25 cellular contexts compared by ENCODE assay signal in the genomic region with DNA sequence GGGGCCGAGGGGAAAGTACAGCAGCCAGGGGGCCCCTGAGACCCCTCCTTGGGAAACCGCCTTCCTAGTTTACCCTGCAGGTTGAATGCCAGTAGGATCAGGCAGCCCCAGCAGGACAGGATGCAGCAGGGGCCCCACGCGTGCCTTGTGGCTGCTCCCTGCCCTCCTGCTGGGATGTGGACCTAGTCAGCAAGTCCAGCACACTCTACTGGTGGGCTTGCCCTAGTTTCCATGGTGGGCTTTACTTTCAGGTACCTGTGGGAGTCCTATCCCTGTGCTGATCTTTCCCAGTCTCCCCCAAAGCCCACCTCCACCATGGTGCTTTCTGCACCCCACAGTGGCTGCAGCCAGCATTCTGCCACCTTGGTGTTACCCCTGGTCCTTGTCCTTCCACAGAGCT. TPM values are rescaled to one million over a fixed set of nuclear protein-coding genes. Genes with fewer than 3 reads are reported as not detected.
A peak's percentile ranks its signal among the peaks of the same experiment; 100 is the strongest.
DNase-seq lines count a peak whose midpoint lies in the region; ATAC-seq and TF ChIP-seq lines count a peak whose summit lies in the region.
"Had no signal": no experiment of that assay in that cellular context is flagged by ENCODE, and none has a peak within 500 bp of the region (broad histone marks: within the 10 kb centered on the region; RNA-seq: fewer than 3 reads in every experiment).

No MANE protein-coding gene starts in this region.

- no peak for DNase-seq in activated naive CD4-positive, alpha-beta T cell treated with anti-CD3 and anti-CD28 coated beads, Interleukin-2, amount 50 U/mL, for 72 hours (ENCODE audit: low spot score in 2 of 2)
- no peak for DNase-seq in activated naive CD4-positive, alpha-beta T cell treated with Interleukin-2 at 50 U/mL for 16 hours
- DNase-seq in GM23338 (ENCODE audit: low spot score) (no peak), RWPE1 (ENCODE audit: low spot score) (no peak), nephron progenitor cell (no peak), SJCRH30 (no peak), DMS53 (lab: John Stamatoyannopoulos, UW) (no peak)
- no peak for DNase-seq in stimulated activated naive CD8-positive, alpha-beta T cell treated with anti-CD3 and anti-CD28 coated beads, Interleukin-15, amount 100 ng/mL, for 72 hours
- DNase-seq: BE2C, EL, GF-D8, MG63, NCI-H1417, NCI-H1694 treated with DMSO at 0.1 percent for 48 hours, NCI-H2081 treated with DMSO at 0.1 percent for 48 hours, NCI-H2171 treated with DMSO at 0.1 percent for 48 hours, NCI-H524 treated with DMSO at 0.1 percent for 48 hours, Peyer's patch, SHP77 had no signal

- H3K27me3 Mint-ChIP-seq in GM23338 (ENCODE audit: insufficient read depth, low read depth, poor library complexity) (peaks cover 2% of the 10 kb centered on the region), nephron progenitor cell (ENCODE audit: low read depth, poor library complexity) (peaks cover 7% of the 10 kb centered on the region)
- no peaks in the 10 kb centered on the region for H3K27me3 Mint-ChIP-seq in stimulated activated naive CD8-positive, alpha-beta T cell treated with anti-CD3 and anti-CD28 coated beads, Interleukin-15, amount 100 ng/mL, for 72 hours

- peaks cover 16% of the 10 kb centered on the region for H4K20me1 ChIP-seq in GM23338 (replicated peaks; ENCODE audit: insufficient read depth)

- no peak overlapping the region for H3K4me3 Mint-ChIP-seq in GM23338
- H3K4me3 Mint-ChIP-seq in nephron progenitor cell, result no peak overlapping the region
- H3K4me3 Mint-ChIP-seq in stimulated activated naive CD8-positive, alpha-beta T cell treated with anti-CD3 and anti-CD28 coated beads, Interleukin-15, amount 100 ng/mL, for 72 hours, result no peak overlapping the region

- no peaks in the 10 kb centered on the region for H3K9me3 ChIP-seq in SJCRH30 (replicated peaks)
- H3K9me3 ChIP-seq: A549, BE2C, MG63, Peyer's patch had no signal

- no peaks in the 10 kb centered on the region for H3K79me2 ChIP-seq in GM23338 (replicated peaks; ENCODE audit: insufficient read depth)

- H3K27ac ChIP-seq in GM23338 (ENCODE audit: low read depth) (no peak overlapping the region), RWPE1 (peak overlapping the region; percentile 10), SJCRH30 (no peak overlapping the region)
- H3K27ac ChIP-seq: A549, HL-60, Peyer's patch had no signal

- H3K9me2 ChIP-seq in GM23338 (ENCODE audit: insufficient read depth), result no peaks in the 10 kb centered on the region

- no peak overlapping the region for H2AFZ ChIP-seq in GM23338

- peak overlapping the region; percentile 42 to 50 for H3K27ac Mint-ChIP-seq in activated naive CD4-positive, alpha-beta T cell treated with anti-CD3 and anti-CD28 coated beads, Interleukin-2, amount 50 U/mL, for 72 hours
- H3K27ac Mint-ChIP-seq in GM23338 (peak overlapping the region; percentile 23; the same call in 1 of the 2 replicates), nephron progenitor cell (peak overlapping the region; percentile 93)
- H3K27ac Mint-ChIP-seq in stimulated activated naive CD8-positive, alpha-beta T cell treated with anti-CD3 and anti-CD28 coated beads, Interleukin-15, amount 100 ng/mL, for 72 hours, result peak overlapping the region in 1 of 2 donors; percentile 78

- H3K36me3 ChIP-seq in GM23338 (ENCODE audit: insufficient read depth), result peaks cover 59% of the 10 kb centered on the region
- peaks cover 44% of the 10 kb centered on the region for H3K36me3 ChIP-seq in SJCRH30

- ATAC-seq in activated naive CD4-positive, alpha-beta T cell treated with anti-CD3 and anti-CD28 coated beads, Interleukin-2, amount 50 U/mL, for 72 hours, result no peak
- no peak for ATAC-seq in GM23338
- ATAC-seq in stimulated activated naive CD8-positive, alpha-beta T cell treated with anti-CD3 and anti-CD28 coated beads, Interleukin-15, amount 100 ng/mL, for 72 hours, result no peak
- ATAC-seq: A549, HepG2, K562 had no signal

- POLR2A ChIA-PET in RWPE1 (lab: Yijun Ruan, JAX; ENCODE audit: low non-redundant PET), result no interaction called here

- no peak overlapping the region for H3K4me2 ChIP-seq in GM23338
- H3K4me2 ChIP-seq: A549 had no signal

- H3K9me3 Mint-ChIP-seq in activated naive CD4-positive, alpha-beta T cell treated with anti-CD3 and anti-CD28 coated beads, Interleukin-2, amount 50 U/mL, for 72 hours, result no peaks in the 10 kb centered on the region
- no peaks in the 10 kb centered on the region for H3K9me3 Mint-ChIP-seq in GM23338
- H3K9me3 Mint-ChIP-seq in nephron progenitor cell, result no peaks in the 10 kb centered on the region
- no peaks in the 10 kb centered on the region for H3K9me3 Mint-ChIP-seq in stimulated activated naive CD8-positive, alpha-beta T cell treated with anti-CD3 and anti-CD28 coated beads, Interleukin-15, amount 100 ng/mL, for 72 hours

- H3K27me3 ChIP-seq in GM23338 (ENCODE audit: insufficient read depth) (no peaks in the 10 kb centered on the region), SJCRH30 (no peaks in the 10 kb centered on the region)
- H3K27me3 ChIP-seq: BE2C, MG63, Peyer's patch had no signal

- TF ChIP-seq CTCF in GM23338 (conservative IDR thresholded peaks at IDR 0.05; ENCODE audit: low read depth in 2 of 2) (no peak), RWPE1 (conservative IDR thresholded peaks at IDR 0.05; ENCODE audit: low read depth) (no peak), nephron progenitor cell (IDR thresholded peaks at IDR 0.05) (no peak)

- H3K36me3 Mint-ChIP-seq in activated naive CD4-positive, alpha-beta T cell treated with anti-CD3 and anti-CD28 coated beads, Interleukin-2, amount 50 U/mL, for 72 hours, result peaks cover 15 to 18% of the 10 kb centered on the region in 2 donors
- H3K36me3 Mint-ChIP-seq in GM23338 (ENCODE audit: low read depth) (peaks cover 80% of the 10 kb centered on the region), nephron progenitor cell (ENCODE audit: low read depth) (peaks cover 77% of the 10 kb centered on the region)

- H3F3A ChIP-seq in GM23338 (replicated peaks; ENCODE audit: low read depth), result 0 out of 2 replicates have a peak, but pooled peaks cover 5% of the 10 kb centered on the region

- CTCF ChIA-PET in RWPE1 (lab: Yijun Ruan, JAX), result no interaction called here

- H3K4me1 ChIP-seq in GM23338 (ENCODE audit: insufficient read depth), result no peaks in the 10 kb centered on the region
- H3K4me1 ChIP-seq in SJCRH30, result no peaks in the 10 kb centered on the region
- H3K4me1 ChIP-seq: A549, BE2C, Peyer's patch had no signal

- H3K4me3 ChIP-seq in GM23338 (no peak overlapping the region), SJCRH30 (no peak overlapping the region)
- H3K4me3 ChIP-seq: A549, K562, MG63, Peyer's patch had no signal

- H3K4me1 Mint-ChIP-seq in GM23338 (no peaks in the 10 kb centered on the region; the same call in 2 of the 3 replicates), nephron progenitor cell (no peaks in the 10 kb centered on the region)
- no peaks in the 10 kb centered on the region for H3K4me1 Mint-ChIP-seq in stimulated activated naive CD8-positive, alpha-beta T cell treated with anti-CD3 and anti-CD28 coated beads, Interleukin-15, amount 100 ng/mL, for 72 hours

TF ChIP-seq in GM23338, 12 proteins besides CTCF, POLR2A, EP300 and RAD21 (continues in another document):
- TF ChIP-seq, protein P1, sequence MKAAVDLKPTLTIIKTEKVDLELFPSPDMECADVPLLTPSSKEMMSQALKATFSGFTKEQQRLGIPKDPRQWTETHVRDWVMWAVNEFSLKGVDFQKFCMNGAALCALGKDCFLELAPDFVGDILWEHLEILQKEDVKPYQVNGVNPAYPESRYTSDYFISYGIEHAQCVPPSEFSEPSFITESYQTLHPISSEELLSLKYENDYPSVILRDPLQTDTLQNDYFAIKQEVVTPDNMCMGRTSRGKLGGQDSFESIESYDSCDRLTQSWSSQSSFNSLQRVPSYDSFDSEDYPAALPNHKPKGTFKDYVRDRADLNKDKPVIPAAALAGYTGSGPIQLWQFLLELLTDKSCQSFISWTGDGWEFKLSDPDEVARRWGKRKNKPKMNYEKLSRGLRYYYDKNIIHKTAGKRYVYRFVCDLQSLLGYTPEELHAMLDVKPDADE (IDR thresholded peaks at IDR 0.05), result no peak
- TF ChIP-seq ZNF114 (CRISPR knock-in tag; IDR thresholded peaks at IDR 0.05) (no peak), EZH2phosphoT487 (IDR thresholded peaks at IDR 0.05; ENCODE audit: unreplicated experiment) (no peak), JUNB (IDR thresholded peaks at IDR 0.05; ENCODE audit: unreplicated experiment) (no peak), NANOG (IDR thresholded peaks at IDR 0.05; ENCODE audit: borderline replicate concordance) (no peak), POLR2AphosphoS5 (IDR thresholded peaks at IDR 0.05; ENCODE audit: low read depth) (no peak), EZH2 (IDR thresholded peaks at IDR 0.05; ENCODE audit: low read depth, unreplicated experiment) (no peak), STAT1 (IDR thresholded peaks at IDR 0.05; ENCODE audit: unreplicated experiment) (no peak), CREB1 (CRISPR knock-in tag; IDR thresholded peaks at IDR 0.05; ENCODE audit: low read depth) (no peak)

RNA-seq across cellular contexts. Expression of a gene that starts 22.2 kb away (rescaled TPM):
- total RNA-seq in activated naive CD4-positive, alpha-beta T cell treated with anti-CD3 and anti-CD28 coated beads, Interleukin-2, amount 50 U/mL, for 72 hours, result 1 to 10 TPM; 1.1 to 4.2 TPM
- 0.62 and 5.1 TPM in 2 replicates for total RNA-seq in GM23338 (2014; rRNA removed; shearing (Covaris generic))
- polyA plus RNA-seq in GM23338 (2016; fragmentation: Nextera tagmentation; extraction: Ambion mirVana), result 0.21 TPM in 1 of 2 replicates, not detected in the other
- not detected in 2 replicates for total RNA-seq in SJCRH30 (2014; rRNA removed; shearing (Covaris generic))
- total RNA-seq: HepG2, HT-29, LHCN-M2, Peyer's patch had no signal
- polyA plus RNA-seq: HepG2 had no signal

RNA-seq across cellular contexts. Expression of a gene that starts 33.9 kb away (rescaled TPM):
- total RNA-seq in activated naive CD4-positive, alpha-beta T cell treated with anti-CD3 and anti-CD28 coated beads, Interleukin-2, amount 50 U/mL, for 72 hours, result 1 to 10 TPM; 4.4 to 8.4 TPM
- total RNA-seq in GM23338 (2014; rRNA removed; shearing (Covaris generic)), result 0.97 and 1.7 TPM in 2 replicates
- polyA plus RNA-seq in GM23338 (2016; fragmentation: Nextera tagmentation; extraction: Ambion mirVana), result 0.75 and 1.0 TPM in 2 replicates
- 0.94 and 1.8 TPM in 2 replicates for total RNA-seq in SJCRH30 (2014; rRNA removed; shearing (Covaris generic))

RNA-seq across cellular contexts. Expression of a gene that starts 54.2 kb away (rescaled TPM):
- total RNA-seq in activated naive CD4-positive, alpha-beta T cell treated with anti-CD3 and anti-CD28 coated beads, Interleukin-2, amount 50 U/mL, for 72 hours, result 100 to 1,000 TPM in 1 of 2 donors, 10 to 100 TPM in 1; 72.8 to 108 TPM
- total RNA-seq in GM23338 (2014; rRNA removed; shearing (Covaris generic)), result 40.0 and 61.6 TPM in 2 replicates
- 50.0 and 51.1 TPM in 2 replicates for polyA plus RNA-seq in GM23338 (2016; fragmentation: Nextera tagmentation; extraction: Ambion mirVana)
- total RNA-seq in SJCRH30 (2014; rRNA removed; shearing (Covaris generic)), result 60.6 and 60.9 TPM in 2 replicates

RNA-seq across cellular contexts. Expression of a gene that starts 59.8 kb away (rescaled TPM):
- 100 to 1,000 TPM; 162 to 163 TPM for total RNA-seq in activated naive CD4-positive, alpha-beta T cell treated with anti-CD3 and anti-CD28 coated beads, Interleukin-2, amount 50 U/mL, for 72 hours
- total RNA-seq in GM23338 (2014; rRNA removed; shearing (Covaris generic)), result 147 and 163 TPM in 2 replicates
- polyA plus RNA-seq in GM23338 (2016; fragmentation: Nextera tagmentation; extraction: Ambion mirVana), result 48.7 and 49.8 TPM in 2 replicates
- total RNA-seq in SJCRH30 (2014; rRNA removed; shearing (Covaris generic)), result 100 and 103 TPM in 2 replicates
